Comparison of ENCODE assay signal across 24 cellular contexts in genomic region chr10:33492914-33493313, GRCh38.
DNase-seq lines count a peak whose midpoint lies in the region; ATAC-seq, FAIRE-seq and TF ChIP-seq lines count a peak whose summit lies in the region.
"Had no signal": no experiment of that assay in that cellular context is flagged by ENCODE, and none has a peak within 500 bp of the region (broad histone marks: within the 10 kb centered on the region; RNA-seq: fewer than 3 reads in every experiment).

No MANE protein-coding gene starts in this region.

- H4K5ac ChIP-seq in IMR-90 (ENCODE audit: low read depth, low read length), result no peak overlapping the region

- H4K91ac ChIP-seq in IMR-90 (ENCODE audit: insufficient read depth, low read depth, low read length), result no peak overlapping the region

- no peak for TF ChIP-seq POLR2A in IMR-90 (IDR thresholded peaks at IDR 0.05; ENCODE audit: low read depth, low read length)
- no peak for TF ChIP-seq POLR2A in gastroesophageal sphincter (IDR thresholded peaks at IDR 0.05)
- no peak for TF ChIP-seq POLR2A in uterus (IDR thresholded peaks at IDR 0.05)

- H3K79me1 ChIP-seq in IMR-90 (ENCODE audit: low read depth in 1 of 2, low read length in 2 of 2), result no peaks in the 10 kb centered on the region

- no TSS peak for BruUV-seq in IMR-90 (replicated peaks; lab: Mats Ljungman, UMichigan)

- no peak overlapping the region for H2BK15ac ChIP-seq in IMR-90 (ENCODE audit: low read depth, low read length)

- no peak overlapping the region for H3K9ac ChIP-seq in IMR-90 (ENCODE audit: low read depth, low read length)
- H3K9ac ChIP-seq: BLaER1, KMS-11 had no signal

- no peak overlapping the region for H2AK9ac ChIP-seq in IMR-90 (replicated peaks; ENCODE audit: low read depth, low read length, poor library complexity)

- no peaks in the 10 kb centered on the region for H4K20me1 ChIP-seq in IMR-90 (ENCODE audit: insufficient read depth, low read length)
- H4K20me1 ChIP-seq: BLaER1 had no signal

- H3K18ac ChIP-seq in IMR-90 (ENCODE audit: low read depth, low read length), result no peak overlapping the region

- H2AK5ac ChIP-seq in IMR-90 (ENCODE audit: low read depth, low read length), result no peak overlapping the region

- TF ChIP-seq RAD21 in IMR-90 (IDR thresholded peaks at IDR 0.05; ENCODE audit: low read length), result no peak

- no peak overlapping the region for H2AFZ ChIP-seq in IMR-90 (replicated peaks; ENCODE audit: low read length, poor library complexity)

- no peak overlapping the region for H3K14ac ChIP-seq in IMR-90 (replicated peaks; ENCODE audit: low read depth, low read length)

- no peak overlapping the region for H4K8ac ChIP-seq in IMR-90 (ENCODE audit: low read depth in 2 of 2, low read length in 2 of 2)

- H3K27ac ChIP-seq in IMR-90 (ENCODE audit: insufficient read depth, low read length) (no peak overlapping the region), gastroesophageal sphincter (peak overlapping the region in 3 of 4 donors; percentile 6 to 66 (median 65)), uterus (peak overlapping the region; percentile 70 to 74)
- H3K27ac ChIP-seq: BLaER1, HL-60, KMS-11 had no signal

- no peak overlapping the region for H3K4me2 ChIP-seq in IMR-90 (ENCODE audit: low read depth, low read length)
- H3K4me2 ChIP-seq: BLaER1, KMS-11 had no signal

- DNase-seq in IMR-90 (peak; percentile 26), uterus (no peak), NCI-H345 treated with DMSO at 0.1 percent for 48 hours (lab: John Stamatoyannopoulos, UW; ENCODE audit: unreplicated experiment) (no peak)
- DNase-seq: Caco-2; CD4-positive, alpha-beta T cell; DMS 273 treated with DMSO at 0.1 percent for 48 hours; DMS79 treated with DMSO at 0.1 percent for 48 hours; H9; NCI-H1105; NCI-H146; NCI-H2029; NCI-H226; NCI-H524; NCI-H774; NK-92 treated with Interleukin-12 subunit alpha and Interleukin-12 subunit beta, amount 100 ng/mL, for 24 hours had no signal

- in situ Hi-C loops in IMR-90 (cut with MboI; ENCODE audit: low sequenced_read_pairs), result no loop called here

- H3K9me3 ChIP-seq in IMR-90 (ENCODE audit: control insufficient read depth, insufficient read depth, low read length) (no peaks in the 10 kb centered on the region), gastroesophageal sphincter (no peaks in the 10 kb centered on the region), uterus (no peaks in the 10 kb centered on the region)
- H3K9me3 ChIP-seq: BLaER1, Caco-2 had no signal

- H3K23ac ChIP-seq in IMR-90 (ENCODE audit: low read depth, low read length), result no peak overlapping the region

- no peak overlapping the region for H2BK20ac ChIP-seq in IMR-90 (ENCODE audit: low read depth, low read length)

- dilution Hi-C loops in IMR-90 (cut with HindIII; ENCODE audit: low sequenced_read_pairs, unreplicated experiment), result no loop called here

- H3K36me3 ChIP-seq in IMR-90 (ENCODE audit: control insufficient read depth, insufficient read depth, low read length) (no peaks in the 10 kb centered on the region), gastroesophageal sphincter (no peaks in the 10 kb centered on the region), uterus (no peaks in the 10 kb centered on the region)
- H3K36me3 ChIP-seq: BLaER1 had no signal

- CTCF ChIA-PET in IMR-90 (lab: Yijun Ruan, JAX), result no interaction called here

- no peak overlapping the region for H2BK5ac ChIP-seq in IMR-90 (ENCODE audit: low read depth, low read length, poor library complexity, severe bottlenecking)

- no peak for TF ChIP-seq CTCF in IMR-90 (conservative IDR thresholded peaks at IDR 0.05; ENCODE audit: low read depth, low read length)
- TF ChIP-seq CTCF in gastroesophageal sphincter (IDR thresholded peaks at IDR 0.05), result no peak
- TF ChIP-seq CTCF in uterus (IDR thresholded peaks at IDR 0.05), result no peak

- no peak overlapping the region for H3K4ac ChIP-seq in IMR-90 (ENCODE audit: low read depth, low read length)

- H3K27me3 ChIP-seq in IMR-90 (ENCODE audit: control insufficient read depth, insufficient read depth, low read length) (no peaks in the 10 kb centered on the region; the same call in 1 of the 2 replicates), gastroesophageal sphincter (no peaks in the 10 kb centered on the region), uterus (no peaks in the 10 kb centered on the region)
- H3K27me3 ChIP-seq: BLaER1 had no signal

- POLR2A ChIA-PET in IMR-90 (lab: Charles Lee; ENCODE audit: unreplicated experiment), result no interaction called here

- no peak overlapping the region for H3K56ac ChIP-seq in IMR-90 (ENCODE audit: extremely low read depth, insufficient read depth, low read length)

- intact Hi-C loops in IMR-90 (cut with micrococcal nuclease), result no loop called here
- intact Hi-C loops in uterus (cut with DNase I; ENCODE audit: low total_unique reads), result no loop called here

- ATAC-seq in IMR-90 (ENCODE audit: low read depth) (no peak), gastroesophageal sphincter (no peak), HG02885 (IDR thresholded peaks at IDR 0.05; ENCODE audit: poor library complexity, unreplicated experiment) (no peak), GM18873 (IDR thresholded peaks at IDR 0.05; ENCODE audit: low FRiP score, unreplicated experiment) (no peak)
- ATAC-seq: GM12878, Panc1 had no signal

- no peak for TF ChIP-seq EP300 in gastroesophageal sphincter (IDR thresholded peaks at IDR 0.05)

- H3K4me3 ChIP-seq in IMR-90 (ENCODE audit: insufficient read depth, low read depth, low read length), result no peak overlapping the region
- H3K4me3 ChIP-seq in gastroesophageal sphincter, result no peak overlapping the region
- no peak overlapping the region for H3K4me3 ChIP-seq in uterus
- H3K4me3 ChIP-seq: BLaER1, GM12878 had no signal

- peak; percentile 63 for FAIRE-seq in endometrium (lab: Jason Lieb, UNC)
- FAIRE-seq: GM12878 had no signal

- H3K4me1 ChIP-seq in IMR-90 (ENCODE audit: control insufficient read depth, insufficient read depth, low read length) (no peaks in the 10 kb centered on the region), gastroesophageal sphincter (peaks cover 6 to 58% (median 11%) of the 10 kb centered on the region in 3 donors), uterus (peaks cover 7 to 9% of the 10 kb centered on the region in 2 donors)
- H3K4me1 ChIP-seq: BLaER1 had no signal

- no peaks in the 10 kb centered on the region for H3K9me1 ChIP-seq in IMR-90 (ENCODE audit: insufficient read depth, low read length)

- H2BK120ac ChIP-seq in IMR-90 (ENCODE audit: low read depth, low read length), result no peak overlapping the region

TF ChIP-seq in IMR-90, 13 proteins besides CTCF, POLR2A, EP300 and RAD21:
- TF ChIP-seq BHLHE40 (IDR thresholded peaks at IDR 0.05; ENCODE audit: low read depth, low read length), result no peak
- TF ChIP-seq USF2 (IDR thresholded peaks at IDR 0.05; ENCODE audit: low read depth, low read length), result no peak
- TF ChIP-seq MXI1 (IDR thresholded peaks at IDR 0.05; ENCODE audit: borderline replicate concordance, low read depth, low read length), result no peak
- peak; percentile 99 for TF ChIP-seq MAFK (IDR thresholded peaks at IDR 0.05; ENCODE audit: low read depth, low read length)
- no peak for TF ChIP-seq NFE2L2 (IDR thresholded peaks at IDR 0.05; ENCODE audit: low read depth, low read length)
TF ChIP-seq in IMR-90: peak in this region for 1.
